23 cellular contexts compared by ENCODE assay signal in genomic region chr10:93572606-93573005, GRCh38. TPM values are rescaled to one million over a fixed set of nuclear protein-coding genes. Genes with fewer than 3 reads are reported as not detected.
DNase-seq lines count a peak whose midpoint lies in the region; ATAC-seq and TF ChIP-seq lines count a peak whose summit lies in the region.
"Had no signal": no experiment of that assay in that cellular context is flagged by ENCODE, and none has a peak within 500 bp of the region (broad histone marks: within the 10 kb centered on the region; RNA-seq: fewer than 3 reads in every experiment).

No MANE protein-coding gene starts in this region.

- H3K4me2 ChIP-seq in BLaER1, result peak overlapping the region; percentile 49
- H3K4me2 ChIP-seq: A549 had no signal

- H3K4me3 Mint-ChIP-seq in CD14-positive monocyte (peak overlapping the region; percentile 54 to 84), WTC11 (no peak overlapping the region)
- H3K4me3 Mint-ChIP-seq: CD4-positive, alpha-beta T cell; CD8-positive, alpha-beta memory T cell had no signal

- H3K4me1 Mint-ChIP-seq in CD14-positive monocyte, result peaks cover 41% of the 10 kb centered on the region
- H3K4me1 Mint-ChIP-seq in WTC11, result peaks cover 15% of the 10 kb centered on the region

- H3K27me3 ChIP-seq in BLaER1, result no peaks in the 10 kb centered on the region
- H3K27me3 ChIP-seq in mucosa of rectum (ENCODE audit: control insufficient read depth in 2 of 2, insufficient read depth in 2 of 2, low read length in 2 of 2), result peaks cover 8 to 11% of the 10 kb centered on the region in 2 donors

- no peaks in the 10 kb centered on the region for H4K20me1 ChIP-seq in BLaER1

- intact Hi-C loops in CD14-positive monocyte (cut with micrococcal nuclease) (no loop called here), sciatic nerve (cut with DNase I) (no loop called here)

- H3K4me3 ChIP-seq in BLaER1 (no peak overlapping the region), mucosa of rectum (ENCODE audit: low read length in 2 of 2) (no peak overlapping the region)
- H3K4me3 ChIP-seq: A549, GM12878, GM23248 had no signal

- CTCF ChIA-PET in WTC11 (lab: Charles Lee), result interaction anchor here (0.9 to 1.2 kb wide), 2 partner anchors 18 to 30 kb away, joined by 3 read pairs; no protein-coding TSS in a partner anchor

- ATAC-seq in sciatic nerve, result no peak
- ATAC-seq in WTC11, result no peak
- ATAC-seq: A549, GM12878, HCT116 had no signal

- DNase-seq in CD14-positive monocyte (ENCODE audit: low spot score) (no peak), NCI-H2196 (lab: John Stamatoyannopoulos, UW; ENCODE audit: unreplicated experiment) (no peak), sciatic nerve (ENCODE audit: low spot score) (no peak), midbrain (lab: John Stamatoyannopoulos, UW) (no peak), WTC11 (ENCODE audit: low spot score) (no peak)
- DNase-seq: 8988T; ACHN; BE2C; CD4-positive, alpha-beta T cell; CD8-positive, alpha-beta memory T cell; DMS 273 treated with DMSO at 0.1 percent for 48 hours; DMS79; EL; GM23248; H7 had no signal

- TF ChIP-seq CTCF in CD14-positive monocyte (IDR thresholded peaks at IDR 0.05), result no peak
- no peak for TF ChIP-seq CTCF in VCaP (conservative IDR thresholded peaks at IDR 0.05)
- TF ChIP-seq CTCF in WTC11 (IDR thresholded peaks at IDR 0.05), result no peak

- POLR2A ChIA-PET in WTC11 (lab: Charles Lee), result interaction anchor here (0.7 kb wide), 1 partner anchor 19 kb away, joined by 3 read pairs; no protein-coding TSS in a partner anchor

- H3K9me3 Mint-ChIP-seq in CD14-positive monocyte (peaks cover 0 to 10% (median 4%) of the 10 kb centered on the region in 7 donors), WTC11 (no peaks in the 10 kb centered on the region)
- H3K9me3 Mint-ChIP-seq: CD4-positive, alpha-beta T cell; CD8-positive, alpha-beta memory T cell had no signal

- H3K36me3 Mint-ChIP-seq in CD14-positive monocyte (peaks cover 9 to 13% of the 10 kb centered on the region in 2 donors), WTC11 (no peaks in the 10 kb centered on the region)
- H3K36me3 Mint-ChIP-seq: CD8-positive, alpha-beta memory T cell had no signal

- H3K9me3 ChIP-seq in BLaER1 (0 out of 2 replicates have a peak, but pooled peaks cover 6% of the 10 kb centered on the region), mucosa of rectum (ENCODE audit: control insufficient read depth in 2 of 2, low read length in 2 of 2) (no peaks in the 10 kb centered on the region)
- H3K9me3 ChIP-seq: A549, BE2C had no signal

- H3K9ac ChIP-seq in BLaER1 (no peak overlapping the region), mucosa of rectum (ENCODE audit: low read depth in 1 of 2, low read length in 2 of 2) (no peak overlapping the region)
- H3K9ac ChIP-seq: GM23248 had no signal

- H3K36me3 ChIP-seq in BLaER1 (no peaks in the 10 kb centered on the region), mucosa of rectum (ENCODE audit: control insufficient read depth in 2 of 2, insufficient read depth in 2 of 2, low read length in 2 of 2) (no peaks in the 10 kb centered on the region)
- H3K36me3 ChIP-seq: BE2C had no signal

- H3K27ac ChIP-seq in BLaER1 (no peak overlapping the region), VCaP (peak overlapping the region; percentile 34; the same call in 1 of the 2 replicates), mucosa of rectum (ENCODE audit: low read depth in 2 of 2, low read length in 2 of 2) (peak overlapping the region; percentile 38 to 59)
- H3K27ac ChIP-seq: A549, C4-2B, GM23248 had no signal

- H3K4me1 ChIP-seq in BLaER1 (peaks cover 14% of the 10 kb centered on the region), mucosa of rectum (ENCODE audit: control insufficient read depth in 2 of 2, insufficient read depth in 2 of 2, low read length in 2 of 2) (peaks cover 18 to 36% of the 10 kb centered on the region in 2 donors)
- H3K4me1 ChIP-seq: BE2C had no signal

- H3K27me3 Mint-ChIP-seq in CD14-positive monocyte (ENCODE audit: low read depth in 3 of 3) (peaks cover 27 to 42% (median 31%) of the 10 kb centered on the region in 3 donors), WTC11 (ENCODE audit: low read depth) (peaks cover 69% of the 10 kb centered on the region)

- H3K27ac Mint-ChIP-seq in CD14-positive monocyte (peak overlapping the region in 4 of 7 donors; percentile 33 to 85 (median 79)), WTC11 (no peak overlapping the region)
- H3K27ac Mint-ChIP-seq: CD4-positive, alpha-beta T cell had no signal

TF ChIP-seq in WTC11, 78 proteins besides CTCF, POLR2A, EP300 and RAD21 (continues in another document):
- TF ChIP-seq ZBTB21 (CRISPR knock-in tag; IDR thresholded peaks at IDR 0.05; ENCODE audit: borderline replicate concordance) (no peak), ZNF138 (CRISPR knock-in tag; conservative IDR thresholded peaks at IDR 0.05) (no peak), ZNF317 (CRISPR knock-in tag; IDR thresholded peaks at IDR 0.05; ENCODE audit: borderline replicate concordance, low read depth) (no peak), CBFB (CRISPR knock-in tag; IDR thresholded peaks at IDR 0.05; ENCODE audit: low read depth) (no peak), ATF6 (CRISPR knock-in tag; IDR thresholded peaks at IDR 0.05) (no peak), AR (CRISPR knock-in tag; IDR thresholded peaks at IDR 0.05) (no peak), ATF3 (CRISPR knock-in tag; conservative IDR thresholded peaks at IDR 0.05) (no peak), AFF4 (CRISPR knock-in tag; IDR thresholded peaks at IDR 0.05; ENCODE audit: borderline replicate concordance) (no peak)

RNA-seq across cellular contexts. Expression of gene FFAR4, which starts 6.1 kb away (rescaled TPM):
- polyA plus RNA-seq in CD14-positive monocyte, result 1 to 10 TPM in 1 of 2 donors, under 1 TPM in 1; 0.97 to 1.1 TPM
- total RNA-seq in sciatic nerve (0.31 TPM), WTC11 (2021) (0.07 to 0.15 TPM in 2 of 3 replicates, not detected in the other)
- total RNA-seq: CD4-positive, alpha-beta T cell; CD8-positive, alpha-beta memory T cell; GM12878; GM23248; H1; H7 had no signal
- polyA plus RNA-seq: CD8-positive, alpha-beta memory T cell; GM12878; GM23248; H1 had no signal

RNA-seq across cellular contexts. Expression of gene RBP4, which starts 28.4 kb away (rescaled TPM):
- under 1 TPM in 1 of 2 donors, not detected in 1; 0.64 TPM for polyA plus RNA-seq in CD14-positive monocyte
- total RNA-seq in sciatic nerve, result 42.7 TPM
- total RNA-seq in WTC11 (2021), result 1.8 to 2.7 TPM (median 2.2 TPM) in 3 replicates
- total RNA-seq: CD4-positive, alpha-beta T cell; CD8-positive, alpha-beta memory T cell; GM23248 had no signal
- polyA plus RNA-seq: CD8-positive, alpha-beta memory T cell; GM12878 had no signal

RNA-seq across cellular contexts. Expression of gene PDE6C, which starts 39.7 kb away (rescaled TPM):
- not detected for polyA plus RNA-seq in CD14-positive monocyte
- total RNA-seq in sciatic nerve, result not detected
- total RNA-seq in WTC11 (2021), result not detected in 3 replicates
- total RNA-seq: CD4-positive, alpha-beta T cell; CD8-positive, alpha-beta memory T cell; GM12878; GM23248; H1; H7 had no signal
- polyA plus RNA-seq: A549; CD8-positive, alpha-beta memory T cell; GM12878; GM23248; H1 had no signal

Comparison
In these comparisons a context has a peak if more than half of its experiments do, and no peak if none do; other contexts are left out.
1. RNA of gene RBP4, which starts 28.4 kb away (total RNA-seq): 42.7 TPM in sciatic nerve (single experiment); 1.8 to 2.7 TPM in WTC11; every median in the first group is over 10 times any median in the second.